ENCODE assay signal across 3 cellular contexts in genomic region chr12:48185181-48185919, GRCh38.
TF ChIP-seq lines count a peak whose summit lies in the region.

No MANE protein-coding gene starts in this region.

TF ChIP-seq in SK-N-SH, 30 proteins besides CTCF, POLR2A, EP300 and RAD21 (continued from another document):
- TF ChIP-seq IRF3 (IDR thresholded peaks at IDR 0.05; ENCODE audit: low read depth, low read length) (no peak), FOSL2 (IDR thresholded peaks at IDR 0.05; ENCODE audit: borderline replicate concordance, low read depth) (no peak), SIN3A (IDR thresholded peaks at IDR 0.05; ENCODE audit: borderline replicate concordance, low read depth, low read length) (no peak), RCOR1 (IDR thresholded peaks at IDR 0.05; ENCODE audit: low read length) (no peak), CHD2 (IDR thresholded peaks at IDR 0.05; ENCODE audit: low read length, partially characterized antibody) (no peak), NFIC (IDR thresholded peaks at IDR 0.05; ENCODE audit: borderline replicate concordance) (no peak), NRF1 (IDR thresholded peaks at IDR 0.05; ENCODE audit: low read depth, low read length) (no peak), RXRA (IDR thresholded peaks at IDR 0.05; ENCODE audit: borderline replicate concordance, low read depth) (no peak), TEAD4 (IDR thresholded peaks at IDR 0.05; ENCODE audit: borderline replicate concordance, insufficient read depth) (no peak), PBX3 (IDR thresholded peaks at IDR 0.05) (no peak), TAF1 (IDR thresholded peaks at IDR 0.05; ENCODE audit: borderline replicate concordance, low read depth, low read length) (no peak), YY1 (IDR thresholded peaks at IDR 0.05; ENCODE audit: low read depth) (no peak), USF2 (IDR thresholded peaks at IDR 0.05; ENCODE audit: borderline replicate concordance, low read depth, low read length) (no peak), RFX5 (IDR thresholded peaks at IDR 0.05; ENCODE audit: low read length) (no peak), MEF2A (IDR thresholded peaks at IDR 0.05; ENCODE audit: borderline replicate concordance, low read depth) (no peak), POLR2AphosphoS5 (IDR thresholded peaks at IDR 0.05; ENCODE audit: low read depth, low read length) (no peak), FOXM1 (IDR thresholded peaks at IDR 0.05; ENCODE audit: low read depth) (no peak), ELF1 (IDR thresholded peaks at IDR 0.05) (no peak)

TF ChIP-seq in SK-N-SH treated with all-trans-retinoic acid at 6 μM for 48 hours, 23 proteins besides CTCF, POLR2A, EP300 and RAD21 (continued from another document):
- TF ChIP-seq ZFP3 (CRISPR knock-in tag; IDR thresholded peaks at IDR 0.05) = no peak
- no peak for TF ChIP-seq CSRNP3 (CRISPR knock-in tag; IDR thresholded peaks at IDR 0.05)
- TF ChIP-seq ZC3H10 (CRISPR knock-in tag; IDR thresholded peaks at IDR 0.05) = no peak
- no peak for TF ChIP-seq ZFP30 (CRISPR knock-in tag; IDR thresholded peaks at IDR 0.05)
- no peak for TF ChIP-seq TCF4 (CRISPR knock-in tag; IDR thresholded peaks at IDR 0.05; ENCODE audit: borderline replicate concordance)
- TF ChIP-seq PPARA (CRISPR knock-in tag; IDR thresholded peaks at IDR 0.05; ENCODE audit: borderline replicate concordance) = no peak

TF ChIP-seq in WTC11, 78 proteins besides CTCF, POLR2A, EP300 and RAD21 (continued from another document):
- TF ChIP-seq AFF4 (CRISPR knock-in tag; IDR thresholded peaks at IDR 0.05; ENCODE audit: borderline replicate concordance) (no peak), NR1H2 (CRISPR knock-in tag; IDR thresholded peaks at IDR 0.05) (no peak), ZNF512 (CRISPR knock-in tag; IDR thresholded peaks at IDR 0.05; ENCODE audit: borderline replicate concordance) (no peak), E2F5 (CRISPR knock-in tag; IDR thresholded peaks at IDR 0.05) (no peak), ZNF317 (CRISPR knock-in tag; IDR thresholded peaks at IDR 0.05; ENCODE audit: borderline replicate concordance, low read depth) (no peak), ESRRA (CRISPR knock-in tag; IDR thresholded peaks at IDR 0.05; ENCODE audit: borderline replicate concordance) (no peak), CBFB (CRISPR knock-in tag; IDR thresholded peaks at IDR 0.05; ENCODE audit: low read depth) (no peak), ELF4 (CRISPR knock-in tag; IDR thresholded peaks at IDR 0.05; ENCODE audit: low read depth) (no peak), JUN (CRISPR knock-in tag; IDR thresholded peaks at IDR 0.05) (no peak), ZNF219 (CRISPR knock-in tag; IDR thresholded peaks at IDR 0.05; ENCODE audit: borderline replicate concordance) (no peak)
